In the genomic region with DNA sequence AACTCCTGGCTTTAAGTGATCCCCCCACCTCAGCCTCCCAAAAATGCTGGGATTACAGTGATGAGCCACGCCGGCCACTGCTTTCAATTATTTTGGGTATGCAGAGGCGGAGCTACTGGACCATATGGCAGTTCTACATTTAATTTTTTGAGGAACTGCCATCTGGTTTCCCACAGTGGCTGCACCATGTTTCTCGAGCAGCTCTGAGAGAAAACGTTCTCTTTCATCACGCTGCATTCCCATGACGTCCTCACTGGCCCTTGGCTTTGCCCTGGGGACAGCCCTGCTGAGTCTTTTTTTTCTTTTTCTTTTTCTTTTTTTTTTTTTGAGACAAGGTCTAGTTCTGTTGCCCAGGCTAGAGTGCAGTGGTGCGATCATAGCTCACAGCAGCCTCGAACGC, we compare ENCODE assay signal across 19 cellular contexts. TPM values are rescaled to one million over a fixed set of nuclear protein-coding genes. Genes with fewer than 3 reads are reported as not detected.
DNase-seq lines count a peak whose midpoint lies in the region; ATAC-seq, FAIRE-seq and TF ChIP-seq lines count a peak whose summit lies in the region.
"Had no signal": no experiment of that assay in that cellular context is flagged by ENCODE, and none has a peak within 500 bp of the region (broad histone marks: within the 10 kb centered on the region; RNA-seq: fewer than 3 reads in every experiment).

No MANE protein-coding gene starts in this region.

- POLR2A ChIA-PET in K562 (lab: Yijun Ruan, JAX) = interaction anchor here (0.6 to 1.2 kb wide), 3 partner anchors 10 to 28 kb away, joined by 3 to 4 read pairs (median 3); no protein-coding TSS in a partner anchor

- in situ Hi-C loops in K562 (cut with MboI) = no loop called here

- H3K4me2 ChIP-seq in K562 (ENCODE audit: insufficient read depth, low read length) = no peak overlapping the region
- H3K4me2 ChIP-seq: KMS-11 had no signal

- 22% methylated on average over 10 of the region's 10 CpGs for WGBS in K562 (ENCODE audit: insufficient coverage, low coverage, missing lambda C conversion rate)

- no peak overlapping the region for H3K4me3 ChIP-seq in K562
- H3K4me3 ChIP-seq: MG63, SJCRH30 had no signal

- peaks cover 5 to 22% of the 10 kb centered on the region in 2 donors for H3K36me3 Mint-ChIP-seq in stimulated activated naive B cell treated with anti-CD40 and anti-IgM and Interleukin-4, amounts not matched to agents 10 μg/mL and 1 μg/mL and 100 μg/mL, for 72 hours
- H3K36me3 Mint-ChIP-seq: CD4-positive, CD25-positive, alpha-beta regulatory T cell had no signal

- H2AFZ ChIP-seq in K562 (ENCODE audit: low read depth, low read length) = no peak overlapping the region

- intact Hi-C loops in K562 (cut with micrococcal nuclease) = loop anchor here (5.0 to 10.0 kb wide), 2 partner anchors 50 to 192 kb away; no protein-coding TSS in a partner anchor

- BruUV-seq in K562 (replicated peaks; lab: Mats Ljungman, UMichigan) = no TSS peak

- TF ChIP-seq RAD21 in K562 (CRISPR knock-in tag; conservative IDR thresholded peaks at IDR 0.05 in 1 of 2, IDR thresholded peaks at IDR 0.05 in 1 of 2) = no peak

- FAIRE-seq in K562 (lab: Jason Lieb, UNC) = no peak
- FAIRE-seq: GM18507, H54 had no signal

- TF ChIP-seq POLR2A in K562 (conservative IDR thresholded peaks at IDR 0.05) = no peak

- peak overlapping the region; percentile 94 for H3K27ac Mint-ChIP-seq in stimulated activated naive B cell treated with anti-CD40 and anti-IgM and Interleukin-4, amounts not matched to agents 10 μg/mL and 1 μg/mL and 100 μg/mL, for 72 hours
- H3K27ac Mint-ChIP-seq: CD4-positive, CD25-positive, alpha-beta regulatory T cell had no signal

- H3K79me2 ChIP-seq in K562 (ENCODE audit: control insufficient read depth, insufficient read depth, low read length) = no peaks in the 10 kb centered on the region

- peaks cover 49 to 88% of the 10 kb centered on the region in 2 donors for H3K4me1 Mint-ChIP-seq in stimulated activated naive B cell treated with anti-CD40 and anti-IgM and Interleukin-4, amounts not matched to agents 10 μg/mL and 1 μg/mL and 100 μg/mL, for 72 hours
- H3K4me1 Mint-ChIP-seq: CD4-positive, CD25-positive, alpha-beta regulatory T cell had no signal

- no peak for ATAC-seq in K562
- ATAC-seq in stimulated activated naive B cell treated with anti-CD40 and anti-IgM and Interleukin-4, amounts not matched to agents 10 μg/mL and 1 μg/mL and 100 μg/mL, for 72 hours (replicated peaks) = peak; percentile 51 to 57
- ATAC-seq in HG03095 (IDR thresholded peaks at IDR 0.05; ENCODE audit: unreplicated experiment) = no peak

- TF ChIP-seq CTCF in K562 (IDR thresholded peaks at IDR 0.05 in 2 of 3, conservative IDR thresholded peaks at IDR 0.05 in 1 of 3; ENCODE audit: insufficient read depth in 2 of 3, low read depth in 1 of 3, low read length in 3 of 3) = no peak

- peaks cover 6% of the 10 kb centered on the region in 2 donors for H3K9me3 Mint-ChIP-seq in stimulated activated naive B cell treated with anti-CD40 and anti-IgM and Interleukin-4, amounts not matched to agents 10 μg/mL and 1 μg/mL and 100 μg/mL, for 72 hours
- H3K9me3 Mint-ChIP-seq: CD4-positive, CD25-positive, alpha-beta regulatory T cell had no signal

- peak; percentile 17 for DNase-seq in NCI-H2171 treated with DMSO at 0.1 percent for 48 hours (lab: John Stamatoyannopoulos, UW)
- no peak for DNase-seq in NCI-H2171 (lab: John Stamatoyannopoulos, UW)
- DNase-seq in NCI-H69 (lab: John Stamatoyannopoulos, UW) = peak; percentile 10
- no peak for DNase-seq in K562 (ENCODE audit: extremely low read depth in 1 of 4, low spot score in 3 of 4)
- peak; percentile 69 for DNase-seq in stimulated activated naive B cell treated with anti-CD40 and anti-IgM and Interleukin-4, amounts not matched to agents 10 μg/mL and 1 μg/mL and 100 μg/mL, for 72 hours
- no peak for DNase-seq in SKM-1 (lab: John Stamatoyannopoulos, UW; ENCODE audit: unreplicated experiment)
- DNase-seq in NCI-H1092 treated with DMSO at 0.1 percent for 48 hours (lab: John Stamatoyannopoulos, UW) = no peak
- DNase-seq: Calu3; CD4-positive, CD25-positive, alpha-beta regulatory T cell; EL; MG63; NCI-H1417 treated with DMSO at 0.1 percent for 48 hours; NCI-H2081; NCI-H226; SJCRH30 had no signal

- CTCF ChIA-PET in K562 (lab: Yijun Ruan, JAX; ENCODE audit: low intra/inter-chr PET ratio) = no interaction called here

- H3K36me3 ChIP-seq in K562 (ENCODE audit: control insufficient read depth, insufficient read depth, low read length) = no peaks in the 10 kb centered on the region
- H3K36me3 ChIP-seq: MG63, SJCRH30 had no signal

- peaks cover 5% of the 10 kb centered on the region for H3K9me3 ChIP-seq in K562 (replicated peaks; ENCODE audit: control insufficient read depth, insufficient read depth, low read depth, low read length)
- H3K9me3 ChIP-seq: MG63, SJCRH30 had no signal

- H3K9ac ChIP-seq in K562 (ENCODE audit: insufficient read depth in 1 of 2, low read depth in 2 of 2, low read length in 2 of 2) = no peak overlapping the region
- H3K9ac ChIP-seq: KMS-11 had no signal

- H3K27me3 ChIP-seq in K562 (ENCODE audit: control insufficient read depth in 2 of 2, insufficient read depth in 2 of 2, low read length in 2 of 2) = 0 out of 5 replicates have a peak, but pooled peaks cover 0 to 4% of the 10 kb centered on the region in 2 experiments
- H3K27me3 ChIP-seq: MG63, SJCRH30 had no signal

- H3K4me1 ChIP-seq in K562 (replicated peaks in 1 of 2; ENCODE audit: control insufficient read depth in 2 of 2, insufficient read depth in 2 of 2, low read length in 2 of 2) = peaks cover 10 to 12% of the 10 kb centered on the region in 2 experiments; a peak in 4 of 5 replicates
- H3K4me1 ChIP-seq: SJCRH30 had no signal

- TF ChIP-seq EP300 in K562 (IDR thresholded peaks at IDR 0.05; ENCODE audit: low read length) = no peak

- no peak overlapping the region for H3K27ac ChIP-seq in K562 (ENCODE audit: extremely low read depth, low read depth, low read length)
- H3K27ac ChIP-seq: KMS-11, SJCRH30 had no signal

- H3K4me3 Mint-ChIP-seq in stimulated activated naive B cell treated with anti-CD40 and anti-IgM and Interleukin-4, amounts not matched to agents 10 μg/mL and 1 μg/mL and 100 μg/mL, for 72 hours = peak overlapping the region in 1 of 2 donors; percentile 12
- H3K4me3 Mint-ChIP-seq: CD4-positive, CD25-positive, alpha-beta regulatory T cell had no signal

- no peaks in the 10 kb centered on the region for H4K20me1 ChIP-seq in K562 (replicated peaks; ENCODE audit: control insufficient read depth, insufficient read depth, low read length)

- H3K9me1 ChIP-seq in K562 (ENCODE audit: control insufficient read depth, insufficient read depth, low read length) = no peaks in the 10 kb centered on the region

- no peaks in the 10 kb centered on the region for H3K27me3 Mint-ChIP-seq in stimulated activated naive B cell treated with anti-CD40 and anti-IgM and Interleukin-4, amounts not matched to agents 10 μg/mL and 1 μg/mL and 100 μg/mL, for 72 hours

TF ChIP-seq in K562, 482 proteins besides CTCF, POLR2A, EP300 and RAD21:
- TF ChIP-seq DLX4 (CRISPR knock-in tag; IDR thresholded peaks at IDR 0.05) (no peak), SPI1 (IDR thresholded peaks at IDR 0.05; ENCODE audit: borderline replicate concordance, low read depth, low read length) (peak; percentile 30; the same call in 1 of the 2 replicates)

RNA-seq across cellular contexts. Expression of gene GRHPR, which starts 35.5 kb away (rescaled TPM):
- 153 and 249 TPM in 2 replicates for total RNA-seq in K562 (2011; cell fraction: chromatin; rRNA removed; ENCODE audit: low replicate concordance)
- 152 and 167 TPM in 2 replicates for total RNA-seq in K562 (2011; cell fraction: nucleolus; rRNA removed)
- 169 and 188 TPM in 2 replicates for total RNA-seq in K562 (2011; cell fraction: nucleoplasm; rRNA removed)
- total RNA-seq in K562 (2014; rRNA removed) (142 and 188 TPM in 2 replicates), K562 (2014; rRNA removed; fragmentation: Illumina TruSeq; extraction: Trizol) (60.4 and 81.2 TPM in 2 replicates), K562 (2015; rRNA removed; fragmentation: Illumina TruSeq; extraction: Trizol) (124 and 128 TPM in 2 replicates), K562 (2021) (120 TPM in 2 replicates)
- polyA plus RNA-seq in K562 (2011; rRNA removed) (140 and 170 TPM in 2 replicates), K562 (2014; fragmentation: Illumina TruSeq; extraction: Trizol) (108 and 122 TPM in 2 replicates), K562 (2014; fragmentation: Nextera tagmentation; extraction: Ambion mirVana) (10 to 100 TPM; 38.9 to 59.0 TPM), K562 (2014; rRNA removed) (144 and 164 TPM in 2 replicates)
- 244 and 362 TPM in 2 replicates for polyA plus RNA-seq in K562 (2011; cell fraction: cytosol; rRNA removed)
- 198 and 228 TPM in 2 replicates for polyA plus RNA-seq in K562 (2011; cell fraction: nucleus; rRNA removed)
- 125 and 212 TPM in 2 replicates for polyA plus RNA-seq in K562 (2012)
- polyA minus RNA-seq in K562 (2011; rRNA and poly(A)+ RNA removed) = 88.7 and 103 TPM in 2 replicates
- polyA minus RNA-seq in K562 (2011; cell fraction: cytosol; rRNA and poly(A)+ RNA removed) = 76.4 and 82.6 TPM in 2 replicates
- 75.5 and 95.9 TPM in 2 replicates for polyA minus RNA-seq in K562 (2011; cell fraction: nucleus; rRNA and poly(A)+ RNA removed)

Comparison
In these comparisons a context has a peak if more than half of its experiments do, and no peak if none do; other contexts are left out.
1. DNase-seq: peak in NCI-H2171 treated with DMSO at 0.1 percent for 48 hours (single experiment), NCI-H69 (single experiment) and stimulated activated naive B cell treated with anti-CD40 and anti-IgM and Interleukin-4, amounts not matched to agents 10 μg/mL and 1 μg/mL and 100 μg/mL, for 72 hours (single experiment); none in NCI-H2171 (single experiment), K562 (0 of 4), SKM-1 (single experiment) and NCI-H1092 treated with DMSO at 0.1 percent for 48 hours (single experiment).
2. ATAC-seq: peak in stimulated activated naive B cell treated with anti-CD40 and anti-IgM and Interleukin-4, amounts not matched to agents 10 μg/mL and 1 μg/mL and 100 μg/mL, for 72 hours (2 of 2); none in K562 (single experiment) and HG03095 (single experiment).